In the genomic region with DNA sequence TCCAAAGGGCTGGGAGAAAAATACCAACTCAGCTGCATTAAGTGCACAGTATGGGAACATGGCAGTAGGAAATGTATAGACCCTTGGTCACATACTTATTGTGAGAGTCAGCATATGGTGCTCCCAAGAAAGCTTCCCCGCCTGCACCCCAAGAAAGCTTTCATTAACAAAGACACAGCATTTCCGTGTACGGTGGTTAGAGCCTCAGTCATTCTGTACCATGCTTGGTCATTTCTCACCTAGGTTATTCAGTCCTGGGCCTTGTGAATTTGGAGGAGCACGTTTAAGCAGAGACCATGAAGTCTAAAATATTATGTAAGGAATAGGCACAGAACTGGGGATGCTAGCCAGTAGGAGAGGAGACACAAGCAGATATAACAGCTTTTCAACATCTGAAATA, we compare ENCODE assay signal across 1 cellular context.
TF ChIP-seq lines count a peak whose summit lies in the region.

No MANE protein-coding gene starts in this region.

TF ChIP-seq in GM12878, 131 proteins besides CTCF, POLR2A, EP300 and RAD21:
- no peak for TF ChIP-seq TCF7 (IDR thresholded peaks at IDR 0.05; ENCODE audit: borderline replicate concordance)
- TF ChIP-seq POU2F2 (IDR thresholded peaks at IDR 0.05; ENCODE audit: borderline replicate concordance, low read depth, low read length), result no peak
- TF ChIP-seq CBX5 (IDR thresholded peaks at IDR 0.05; ENCODE audit: low read depth), result no peak
- no peak for TF ChIP-seq FOS (IDR thresholded peaks at IDR 0.05; ENCODE audit: borderline replicate concordance, extremely low read depth, insufficient read length)
- no peak for TF ChIP-seq SMAD5 (IDR thresholded peaks at IDR 0.05; ENCODE audit: low read depth)
- TF ChIP-seq BRCA1 (IDR thresholded peaks at IDR 0.05; ENCODE audit: low read depth, low read length), result no peak
- TF ChIP-seq, protein P1, sequence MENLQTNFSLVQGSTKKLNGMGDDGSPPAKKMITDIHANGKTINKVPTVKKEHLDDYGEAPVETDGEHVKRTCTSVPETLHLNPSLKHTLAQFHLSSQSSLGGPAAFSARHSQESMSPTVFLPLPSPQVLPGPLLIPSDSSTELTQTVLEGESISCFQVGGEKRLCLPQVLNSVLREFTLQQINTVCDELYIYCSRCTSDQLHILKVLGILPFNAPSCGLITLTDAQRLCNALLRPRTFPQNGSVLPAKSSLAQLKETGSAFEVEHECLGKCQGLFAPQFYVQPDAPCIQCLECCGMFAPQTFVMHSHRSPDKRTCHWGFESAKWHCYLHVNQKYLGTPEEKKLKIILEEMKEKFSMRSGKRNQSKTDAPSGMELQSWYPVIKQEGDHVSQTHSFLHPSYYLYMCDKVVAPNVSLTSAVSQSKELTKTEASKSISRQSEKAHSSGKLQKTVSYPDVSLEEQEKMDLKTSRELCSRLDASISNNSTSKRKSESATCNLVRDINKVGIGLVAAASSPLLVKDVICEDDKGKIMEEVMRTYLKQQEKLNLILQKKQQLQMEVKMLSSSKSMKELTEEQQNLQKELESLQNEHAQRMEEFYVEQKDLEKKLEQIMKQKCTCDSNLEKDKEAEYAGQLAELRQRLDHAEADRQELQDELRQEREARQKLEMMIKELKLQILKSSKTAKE (IDR thresholded peaks at IDR 0.05; ENCODE audit: low read depth, poor library complexity, severe bottlenecking), result no peak
- no peak for TF ChIP-seq RAD51 (IDR thresholded peaks at IDR 0.05)
- TF ChIP-seq RUNX3 (IDR thresholded peaks at IDR 0.05; ENCODE audit: low read length), result 0 out of 2 replicates have a peak, but pooled peaks have one; percentile 16
- TF ChIP-seq, protein P2, sequence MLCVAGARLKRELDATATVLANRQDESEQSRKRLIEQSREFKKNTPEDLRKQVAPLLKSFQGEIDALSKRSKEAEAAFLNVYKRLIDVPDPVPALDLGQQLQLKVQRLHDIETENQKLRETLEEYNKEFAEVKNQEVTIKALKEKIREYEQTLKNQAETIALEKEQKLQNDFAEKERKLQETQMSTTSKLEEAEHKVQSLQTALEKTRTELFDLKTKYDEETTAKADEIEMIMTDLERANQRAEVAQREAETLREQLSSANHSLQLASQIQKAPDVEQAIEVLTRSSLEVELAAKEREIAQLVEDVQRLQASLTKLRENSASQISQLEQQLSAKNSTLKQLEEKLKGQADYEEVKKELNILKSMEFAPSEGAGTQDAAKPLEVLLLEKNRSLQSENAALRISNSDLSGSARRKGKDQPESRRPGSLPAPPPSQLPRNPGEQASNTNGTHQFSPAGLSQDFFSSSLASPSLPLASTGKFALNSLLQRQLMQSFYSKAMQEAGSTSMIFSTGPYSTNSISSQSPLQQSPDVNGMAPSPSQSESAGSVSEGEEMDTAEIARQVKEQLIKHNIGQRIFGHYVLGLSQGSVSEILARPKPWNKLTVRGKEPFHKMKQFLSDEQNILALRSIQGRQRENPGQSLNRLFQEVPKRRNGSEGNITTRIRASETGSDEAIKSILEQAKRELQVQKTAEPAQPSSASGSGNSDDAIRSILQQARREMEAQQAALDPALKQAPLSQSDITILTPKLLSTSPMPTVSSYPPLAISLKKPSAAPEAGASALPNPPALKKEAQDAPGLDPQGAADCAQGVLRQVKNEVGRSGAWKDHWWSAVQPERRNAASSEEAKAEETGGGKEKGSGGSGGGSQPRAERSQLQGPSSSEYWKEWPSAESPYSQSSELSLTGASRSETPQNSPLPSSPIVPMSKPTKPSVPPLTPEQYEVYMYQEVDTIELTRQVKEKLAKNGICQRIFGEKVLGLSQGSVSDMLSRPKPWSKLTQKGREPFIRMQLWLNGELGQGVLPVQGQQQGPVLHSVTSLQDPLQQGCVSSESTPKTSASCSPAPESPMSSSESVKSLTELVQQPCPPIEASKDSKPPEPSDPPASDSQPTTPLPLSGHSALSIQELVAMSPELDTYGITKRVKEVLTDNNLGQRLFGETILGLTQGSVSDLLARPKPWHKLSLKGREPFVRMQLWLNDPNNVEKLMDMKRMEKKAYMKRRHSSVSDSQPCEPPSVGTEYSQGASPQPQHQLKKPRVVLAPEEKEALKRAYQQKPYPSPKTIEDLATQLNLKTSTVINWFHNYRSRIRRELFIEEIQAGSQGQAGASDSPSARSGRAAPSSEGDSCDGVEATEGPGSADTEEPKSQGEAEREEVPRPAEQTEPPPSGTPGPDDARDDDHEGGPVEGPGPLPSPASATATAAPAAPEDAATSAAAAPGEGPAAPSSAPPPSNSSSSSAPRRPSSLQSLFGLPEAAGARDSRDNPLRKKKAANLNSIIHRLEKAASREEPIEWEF (IDR thresholded peaks at IDR 0.05; ENCODE audit: insufficient replicate concordance, low read depth, low read length), result no peak
- no peak for TF ChIP-seq KAT2A (conservative IDR thresholded peaks at IDR 0.05; ENCODE audit: control insufficient read depth, low read depth, low read length)
- 0 out of 4 replicates have a peak, but pooled peaks of 1 of the 2 experiments have one; percentile 33 for TF ChIP-seq ETV6 (conservative IDR thresholded peaks at IDR 0.05 in 1 of 2, IDR thresholded peaks at IDR 0.05 in 1 of 2; ENCODE audit: borderline replicate concordance in 1 of 2, low read depth in 1 of 2)
- no peak for TF ChIP-seq JUNB (IDR thresholded peaks at IDR 0.05)
- TF ChIP-seq, protein P3, sequence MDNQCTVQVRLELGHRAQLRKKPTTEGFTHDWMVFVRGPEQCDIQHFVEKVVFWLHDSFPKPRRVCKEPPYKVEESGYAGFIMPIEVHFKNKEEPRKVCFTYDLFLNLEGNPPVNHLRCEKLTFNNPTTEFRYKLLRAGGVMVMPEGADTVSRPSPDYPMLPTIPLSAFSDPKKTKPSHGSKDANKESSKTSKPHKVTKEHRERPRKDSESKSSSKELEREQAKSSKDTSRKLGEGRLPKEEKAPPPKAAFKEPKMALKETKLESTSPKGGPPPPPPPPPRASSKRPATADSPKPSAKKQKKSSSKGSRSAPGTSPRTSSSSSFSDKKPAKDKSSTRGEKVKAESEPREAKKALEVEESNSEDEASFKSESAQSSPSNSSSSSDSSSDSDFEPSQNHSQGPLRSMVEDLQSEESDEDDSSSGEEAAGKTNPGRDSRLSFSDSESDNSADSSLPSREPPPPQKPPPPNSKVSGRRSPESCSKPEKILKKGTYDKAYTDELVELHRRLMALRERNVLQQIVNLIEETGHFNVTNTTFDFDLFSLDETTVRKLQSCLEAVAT (IDR thresholded peaks at IDR 0.05), result no peak
